Comparison of ENCODE assay signal across 9 cellular contexts in genomic region chr1:2240251-2241156, GRCh38. TPM values are rescaled to one million over a fixed set of nuclear protein-coding genes. Genes with fewer than 3 reads are reported as not detected.
DNase-seq lines count a peak whose midpoint lies in the region; ATAC-seq and FAIRE-seq lines count a peak whose summit lies in the region.
"Had no signal": no experiment of that assay in that cellular context is flagged by ENCODE, and none has a peak within 500 bp of the region (broad histone marks: within the 10 kb centered on the region; RNA-seq: fewer than 3 reads in every experiment).

No MANE protein-coding gene starts in this region.

- H3K36me3 Mint-ChIP-seq in activated naive CD8-positive, alpha-beta T cell: no peaks in the 10 kb centered on the region

- no peak overlapping the region for H3K4me3 ChIP-seq in GM23248

- H3K4me3 Mint-ChIP-seq in activated naive CD8-positive, alpha-beta T cell: peak overlapping the region; percentile 74

- peak overlapping the region; percentile 70 for H3K4me2 ChIP-seq in GM23248 (ENCODE audit: unreplicated experiment)

- H3K27me3 ChIP-seq in GM23248 (replicated peaks; ENCODE audit: insufficient read depth): no peaks in the 10 kb centered on the region

- intact Hi-C loops in left cardiac atrium (cut with DNase I): no loop called here

- no peak overlapping the region for H2AFZ ChIP-seq in GM23248

- no peaks in the 10 kb centered on the region for H3K27me3 Mint-ChIP-seq in activated naive CD8-positive, alpha-beta T cell

- H4K20me1 ChIP-seq in GM23248 (ENCODE audit: insufficient read depth): peaks cover 15% of the 10 kb centered on the region; the same call in 1 of the 2 replicates

- in situ Hi-C loops in GM23248 (cut with MboI): no loop called here

- DNase-seq in GM23248 (peak; percentile 66), left cardiac atrium (peak; percentile 87), renal cortical epithelial cell (ENCODE audit: low read depth) (peak; percentile 68), HTR-8/SVneo (ENCODE audit: insufficient read length, low spot score) (no peak), NCI-H1048 (lab: John Stamatoyannopoulos, UW) (no peak)
- DNase-seq: NCI-H524 treated with DMSO at 0.1 percent for 48 hours had no signal

- H3K9me3 ChIP-seq in GM23248 (ENCODE audit: low read depth): no peaks in the 10 kb centered on the region

- 58 to 59% methylated on average over 30 of the region's 30 CpGs for WGBS in GM23248 (ENCODE audit: low coverage in 1 of 2, low lambda C conversion rate in 2 of 2, missing lambda C conversion rate in 2 of 2), 2 experiments

- peak overlapping the region; percentile 49 for H3K27ac ChIP-seq in GM23248

- peaks cover 25% of the 10 kb centered on the region; the same call in 1 of the 2 replicates for H3F3A ChIP-seq in GM23248 (ENCODE audit: insufficient read depth)

- H3K27ac Mint-ChIP-seq in activated naive CD8-positive, alpha-beta T cell: peak overlapping the region; percentile 81

- no peaks in the 10 kb centered on the region for H3K9me2 ChIP-seq in GM23248 (ENCODE audit: insufficient read depth)

- FAIRE-seq in HTR-8/SVneo (lab: Jason Lieb, UNC): no peak

- H3K4me1 Mint-ChIP-seq in activated naive CD8-positive, alpha-beta T cell (ENCODE audit: low read depth): peaks cover 87% of the 10 kb centered on the region

- H3K9me3 Mint-ChIP-seq in activated naive CD8-positive, alpha-beta T cell (ENCODE audit: low read depth): no peaks in the 10 kb centered on the region

- peaks cover 100% of the 10 kb centered on the region for H3K79me2 ChIP-seq in GM23248 (ENCODE audit: insufficient read depth)

- ATAC-seq in left cardiac atrium (peak; percentile 48 to 71), GM18519 (IDR thresholded peaks at IDR 0.05; ENCODE audit: low FRiP score, unreplicated experiment) (no peak), HG02798 (IDR thresholded peaks at IDR 0.05; ENCODE audit: poor library complexity, unreplicated experiment) (no peak)

- no peaks in the 10 kb centered on the region; the same call in 1 of the 2 replicates for H3K36me3 ChIP-seq in GM23248 (ENCODE audit: low read depth)

- peaks cover 43% of the 10 kb centered on the region for H3K4me1 ChIP-seq in GM23248 (ENCODE audit: insufficient read depth)

- H3K9ac ChIP-seq in GM23248: peak overlapping the region; percentile 54; the same call in 1 of the 2 replicates

RNA-seq across cellular contexts. Expression of gene SKI, which starts 12.4 kb away (rescaled TPM):
- 23.1 and 26.8 TPM in 2 replicates for total RNA-seq in GM23248 (2014; rRNA removed; shearing (Covaris generic))
- 3.8 and 4.0 TPM in 2 replicates for polyA plus RNA-seq in GM23248 (2016; fragmentation: Nextera tagmentation; extraction: Ambion mirVana)
- total RNA-seq in left cardiac atrium (10 to 100 TPM; 47.1 to 66.9 TPM), renal cortical epithelial cell (9.0 and 34.8 TPM in 2 replicates)

RNA-seq across cellular contexts. Expression of gene FAAP20, which starts 45.9 kb away (rescaled TPM):
- total RNA-seq in GM23248 (2014; rRNA removed; shearing (Covaris generic)): 33.4 and 34.5 TPM in 2 replicates
- 122 and 127 TPM in 2 replicates for polyA plus RNA-seq in GM23248 (2016; fragmentation: Nextera tagmentation; extraction: Ambion mirVana)
- total RNA-seq in left cardiac atrium (10 to 100 TPM; 35.4 to 41.4 TPM), renal cortical epithelial cell (12.0 and 23.4 TPM in 2 replicates)

Comparison
In these comparisons a context has a peak if more than half of its experiments do, and no peak if none do; other contexts are left out.
1. DNase-seq: peak in GM23248 (single experiment), left cardiac atrium (single experiment) and renal cortical epithelial cell (single experiment); none in HTR-8/SVneo (single experiment) and NCI-H1048 (single experiment).
2. ATAC-seq: peak in left cardiac atrium (2 of 2); none in GM18519 (single experiment) and HG02798 (single experiment).